In the genomic region with DNA sequence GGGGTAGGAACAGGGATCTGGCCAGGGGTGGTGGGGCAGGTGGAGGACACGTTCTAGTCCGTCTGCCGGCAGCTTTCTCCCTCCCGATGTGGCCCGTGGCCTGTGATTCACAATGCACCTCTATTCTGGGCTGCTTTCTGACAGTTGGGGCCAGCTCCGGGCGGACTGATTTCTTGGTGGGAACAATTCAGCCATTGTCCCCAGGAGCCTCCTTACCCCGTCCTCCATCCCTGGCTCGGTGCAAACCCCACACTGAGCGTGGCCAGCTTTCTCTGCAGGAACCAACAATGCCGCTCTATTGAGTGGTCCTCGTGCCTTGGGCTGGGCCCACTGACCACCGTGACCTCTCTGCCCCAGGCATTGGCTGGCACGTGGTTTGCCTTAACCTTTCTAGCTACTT, we compare ENCODE assay signal across 25 cellular contexts. TPM values are rescaled to one million over a fixed set of nuclear protein-coding genes. Genes with fewer than 3 reads are reported as not detected.
DNase-seq lines count a peak whose midpoint lies in the region; ATAC-seq and TF ChIP-seq lines count a peak whose summit lies in the region.
"Had no signal": no experiment of that assay in that cellular context is flagged by ENCODE, and none has a peak within 500 bp of the region (broad histone marks: within the 10 kb centered on the region; RNA-seq: fewer than 3 reads in every experiment).

No MANE protein-coding gene starts in this region.

- H3K27me3 ChIP-seq in dorsolateral prefrontal cortex = no peaks in the 10 kb centered on the region
- H3K27me3 ChIP-seq: brain microvascular endothelial cell, colonic mucosa, spleen, upper lobe of left lung had no signal

- peak overlapping the region; percentile 83 to 100 (median 98) for H3K27ac ChIP-seq in dorsolateral prefrontal cortex
- H3K27ac ChIP-seq: brain microvascular endothelial cell, colonic mucosa, RWPE1, upper lobe of left lung had no signal

- peak; percentile 89 for ATAC-seq in sciatic nerve
- ATAC-seq: HCT116; left lobe of liver; stimulated activated naive CD8-positive, alpha-beta T cell treated with anti-CD3 and anti-CD28 coated beads, Interleukin-15, Interleukin-2, amounts not matched to agents 100 U/mL and 50 U/mL, for 24 hours had no signal

- POLR2A ChIA-PET in GM10248 (lab: Yijun Ruan, JAX) = no interaction called here

- TF ChIP-seq CTCF in dorsolateral prefrontal cortex (IDR thresholded peaks at IDR 0.05 in 54 of 56, conservative IDR thresholded peaks at IDR 0.05 in 2 of 56; ENCODE audit: low read depth in 1 of 56, partially characterized antibody in 56 of 56) (peak in 9 of 56 donors; percentile 7 to 28 (median 18)), GM10248 (IDR thresholded peaks at IDR 0.05; ENCODE audit: control extremely low read depth, extremely low read depth, low read depth, missing control alignments) (no peak)

- H3K4me3 ChIP-seq in dorsolateral prefrontal cortex = peak overlapping the region in 3 of 59 donors; percentile 4 to 20 (median 14)
- H3K4me3 ChIP-seq: colonic mucosa, spleen, upper lobe of left lung had no signal

- DNase-seq in RPMI7951 (ENCODE audit: low read depth) (peak; percentile 59), dorsolateral prefrontal cortex (peak; percentile 19 to 92 (median 89)), middle frontal gyrus (ENCODE audit: extremely low spot score, low spot score) (peak; percentile 70), sciatic nerve (ENCODE audit: low spot score) (peak; percentile 75), GM10248 (ENCODE audit: extremely low spot score) (no peak), NCI-H1930 (lab: John Stamatoyannopoulos, UW) (no peak), SW 1271 (lab: John Stamatoyannopoulos, UW) (no peak), dedifferentiated amniotic fluid mesenchymal stem cell (ENCODE audit: extremely low spot score) (no peak)
- DNase-seq: ACHN; activated CD8-positive, alpha-beta memory T cell treated with anti-CD3 and anti-CD28 coated beads, Interleukin-2, amount 50 U/mL, for 48 hours; activated naive CD8-positive, alpha-beta T cell treated with anti-CD3 and anti-CD28 coated beads, Interleukin-2, amount 10 ng/mL, durations not matched to agents 7 days and 5 days; brain microvascular endothelial cell; colonic mucosa; glutamatergic neuron; MM.1S; NCI-H1436 treated with DMSO at 0.1 percent for 48 hours; NCI-H524; spleen; stimulated activated CD4-positive, alpha-beta T cell treated with anti-CD3 and anti-CD28 coated beads, Interleukin-4, amount 100 ng/mL, for 4 hours; stimulated activated naive CD8-positive, alpha-beta T cell treated with anti-CD3 and anti-CD28 coated beads, Interleukin-15, Interleukin-2, amounts not matched to agents 100 U/mL and 50 U/mL, for 24 hours; T-helper 9 cell; upper lobe of left lung had no signal

- intact Hi-C loops in dorsolateral prefrontal cortex (cut with DNase I) (loop anchor here in 1 of 2 donors (2.0 kb wide), 1 partner anchor 21 kb away; no protein-coding TSS in a partner anchor), sciatic nerve (cut with DNase I) (no loop called here)

- CTCF ChIA-PET in GM10248 (lab: Yijun Ruan, JAX) = interaction anchor here (1.0 kb wide), 1 partner anchor 15 kb away, joined by 3 read pairs; no protein-coding TSS in a partner anchor

RNA-seq across cellular contexts. Expression of a gene that starts 29.8 kb away (rescaled TPM):
- 2.9 and 4.1 TPM in 2 replicates for total RNA-seq in RPMI7951 (2014; rRNA removed; shearing (Covaris generic))
- total RNA-seq in dorsolateral prefrontal cortex (100 to 1,000 TPM in 75 of 120 experiments, 10 to 100 TPM in 45; 50.7 to 418 (median 112) TPM), sciatic nerve (21.2 TPM)

RNA-seq across cellular contexts. Expression of a gene that starts 35.7 kb away (rescaled TPM):
- 284 and 314 TPM in 2 replicates for total RNA-seq in RPMI7951 (2014; rRNA removed; shearing (Covaris generic))
- total RNA-seq in dorsolateral prefrontal cortex = 100 to 1,000 TPM in 9 of 120 experiments, 10 to 100 TPM in 111; 48.8 to 115 (median 83.6) TPM
- total RNA-seq in sciatic nerve = 69.4 TPM

Comparison
In these comparisons a context has a peak if more than half of its experiments do, and no peak if none do; other contexts are left out.
1. DNase-seq: peak in RPMI7951 (single experiment), dorsolateral prefrontal cortex (10 of 10), middle frontal gyrus (single experiment) and sciatic nerve (single experiment); none in GM10248 (single experiment), NCI-H1930 (0 of 2), SW 1271 (0 of 2) and dedifferentiated amniotic fluid mesenchymal stem cell (single experiment).